27 cellular contexts compared by ENCODE assay signal in genomic region chr3:125287248-125287647, GRCh38.
"Had no signal": no experiment of that assay in that cellular context is flagged by ENCODE, and none has a peak within 500 bp of the region (broad histone marks: within the 10 kb centered on the region; RNA-seq: fewer than 3 reads in every experiment).

No MANE protein-coding gene starts in this region.

- H3K27ac Mint-ChIP-seq: dendritic cell treated with granulocyte-macrophage colony-stimulating factor and Interleukin-4, amounts not matched to agents 40 ng/mL and 50 ng/mL, for 4 days; effector memory CD8-positive, alpha-beta T cell; endodermal cell; naive thymus-derived CD4-positive, alpha-beta T cell had no signal

- H3K4me1 ChIP-seq: colonic mucosa, esophagus squamous epithelium, lower lobe of right lung had no signal

- H3K27ac ChIP-seq: colonic mucosa, epithelial cell of prostate, esophagus squamous epithelium, gastrocnemius medialis, heart right ventricle, left lung, lower lobe of right lung had no signal

- FAIRE-seq: endometrium, islet of Langerhans, keratinocyte had no signal

- DNase-seq: colonic mucosa; cortex of kidney; effector CD8-positive, alpha-beta T cell; effector memory CD8-positive, alpha-beta T cell; endodermal cell; erythroblast; esophagus squamous epithelium; foreskin fibroblast; foreskin melanocyte; gastrocnemius medialis; glutamatergic neuron; head of caudate nucleus; heart right ventricle; hippocampal formation; left cardiac atrium; left lung; left ventricle myocardium superior; lower lobe of right lung; mesenchymal stem cell; midbrain; naive thymus-derived CD4-positive, alpha-beta T cell had no signal

- ATAC-seq: effector memory CD8-positive, alpha-beta T cell; esophagus mucosa; gastrocnemius medialis; heart right ventricle; left cardiac atrium; left lung; left ventricle myocardium superior; lower lobe of right lung; naive thymus-derived CD4-positive, alpha-beta T cell had no signal

- H3K27me3 ChIP-seq: colonic mucosa, esophagus squamous epithelium, gastrocnemius medialis, heart right ventricle, left lung had no signal

- H3K27me3 Mint-ChIP-seq: dendritic cell treated with granulocyte-macrophage colony-stimulating factor and Interleukin-4, amounts not matched to agents 40 ng/mL and 50 ng/mL, for 4 days; effector memory CD8-positive, alpha-beta T cell; naive thymus-derived CD4-positive, alpha-beta T cell had no signal

- H3K4me3 ChIP-seq: colonic mucosa, esophagus squamous epithelium, gastrocnemius medialis, heart right ventricle, left lung, lower lobe of right lung had no signal

- H3K9me3 Mint-ChIP-seq: dendritic cell treated with granulocyte-macrophage colony-stimulating factor and Interleukin-4, amounts not matched to agents 40 ng/mL and 50 ng/mL, for 4 days; effector memory CD8-positive, alpha-beta T cell; endodermal cell; naive thymus-derived CD4-positive, alpha-beta T cell had no signal

- H3K36me3 ChIP-seq: colonic mucosa had no signal

- H3K9me3 ChIP-seq: colonic mucosa, esophagus squamous epithelium, gastrocnemius medialis, heart right ventricle, left lung, lower lobe of right lung had no signal

- H3K4me3 Mint-ChIP-seq: dendritic cell treated with granulocyte-macrophage colony-stimulating factor and Interleukin-4, amounts not matched to agents 40 ng/mL and 50 ng/mL, for 4 days; effector memory CD8-positive, alpha-beta T cell; endodermal cell; naive thymus-derived CD4-positive, alpha-beta T cell had no signal
